17 cellular contexts compared by ENCODE assay signal in genomic region chr5:89187883-89188465, GRCh38.
"Had no signal": no experiment of that assay in that cellular context is flagged by ENCODE, and none has a peak within 500 bp of the region (broad histone marks: within the 10 kb centered on the region; RNA-seq: fewer than 3 reads in every experiment).

No MANE protein-coding gene starts in this region.

- H3K4me3 Mint-ChIP-seq: brain; central memory CD8-positive, alpha-beta T cell; naive thymus-derived CD8-positive, alpha-beta T cell; stimulated activated memory B cell treated with anti-CD40 and anti-IgM and Interleukin-4, amounts not matched to agents 10 μg/mL and 1 μg/mL and 100 μg/mL, for 72 hours had no signal

- ATAC-seq: heart right ventricle; left lung; mucosa of descending colon; naive thymus-derived CD8-positive, alpha-beta T cell; stimulated activated memory B cell treated with anti-CD40 and anti-IgM and Interleukin-4, amounts not matched to agents 10 μg/mL and 1 μg/mL and 100 μg/mL, for 72 hours had no signal

- H3K9me3 Mint-ChIP-seq: stimulated activated memory B cell treated with anti-CD40 and anti-IgM and Interleukin-4, amounts not matched to agents 10 μg/mL and 1 μg/mL and 100 μg/mL, for 72 hours had no signal

- H3K4me1 Mint-ChIP-seq: brain; central memory CD8-positive, alpha-beta T cell; naive thymus-derived CD8-positive, alpha-beta T cell; stimulated activated memory B cell treated with anti-CD40 and anti-IgM and Interleukin-4, amounts not matched to agents 10 μg/mL and 1 μg/mL and 100 μg/mL, for 72 hours had no signal

- H3K27ac Mint-ChIP-seq: brain; naive thymus-derived CD8-positive, alpha-beta T cell; stimulated activated memory B cell treated with anti-CD40 and anti-IgM and Interleukin-4, amounts not matched to agents 10 μg/mL and 1 μg/mL and 100 μg/mL, for 72 hours had no signal

- H3K9me3 ChIP-seq: left lung, mucosa of descending colon, neutrophil, right atrium auricular region, tibial artery, uterus had no signal

- H3K4me1 ChIP-seq: right atrium auricular region, uterus had no signal

- H3K36me3 ChIP-seq: heart right ventricle, left lung, neutrophil, right atrium auricular region, tibial artery, uterus had no signal

- H3K27ac ChIP-seq: heart right ventricle, left lung, right atrium auricular region, tibial artery, uterus had no signal

- H3K27me3 ChIP-seq: heart right ventricle, left lung, neutrophil, right atrium auricular region, tibial artery, uterus had no signal

- DNase-seq: activated CD4-positive, alpha-beta T cell treated with anti-CD3 and anti-CD28 coated beads, Interleukin-2, amount 50 U/mL, for 1 hour; activated naive CD4-positive, alpha-beta T cell treated with anti-CD3 and anti-CD28 coated beads, Interleukin-2, amount 50 U/mL, for 16 hours; amniotic stem cell; effector memory CD4-positive, alpha-beta T cell; heart right ventricle; left lung; mucosa of descending colon; naive thymus-derived CD8-positive, alpha-beta T cell; posterior cingulate gyrus; tibial artery; uterus had no signal

- H3K36me3 Mint-ChIP-seq: stimulated activated memory B cell treated with anti-CD40 and anti-IgM and Interleukin-4, amounts not matched to agents 10 μg/mL and 1 μg/mL and 100 μg/mL, for 72 hours had no signal

- H3K4me3 ChIP-seq: heart right ventricle, left lung, mucosa of descending colon, right atrium auricular region, smooth muscle cell, tibial artery, uterus had no signal

- H3K27me3 Mint-ChIP-seq: brain; central memory CD8-positive, alpha-beta T cell; naive thymus-derived CD8-positive, alpha-beta T cell; stimulated activated memory B cell treated with anti-CD40 and anti-IgM and Interleukin-4, amounts not matched to agents 10 μg/mL and 1 μg/mL and 100 μg/mL, for 72 hours had no signal
